ENCODE assay signal across 22 cellular contexts in the genomic region with DNA sequence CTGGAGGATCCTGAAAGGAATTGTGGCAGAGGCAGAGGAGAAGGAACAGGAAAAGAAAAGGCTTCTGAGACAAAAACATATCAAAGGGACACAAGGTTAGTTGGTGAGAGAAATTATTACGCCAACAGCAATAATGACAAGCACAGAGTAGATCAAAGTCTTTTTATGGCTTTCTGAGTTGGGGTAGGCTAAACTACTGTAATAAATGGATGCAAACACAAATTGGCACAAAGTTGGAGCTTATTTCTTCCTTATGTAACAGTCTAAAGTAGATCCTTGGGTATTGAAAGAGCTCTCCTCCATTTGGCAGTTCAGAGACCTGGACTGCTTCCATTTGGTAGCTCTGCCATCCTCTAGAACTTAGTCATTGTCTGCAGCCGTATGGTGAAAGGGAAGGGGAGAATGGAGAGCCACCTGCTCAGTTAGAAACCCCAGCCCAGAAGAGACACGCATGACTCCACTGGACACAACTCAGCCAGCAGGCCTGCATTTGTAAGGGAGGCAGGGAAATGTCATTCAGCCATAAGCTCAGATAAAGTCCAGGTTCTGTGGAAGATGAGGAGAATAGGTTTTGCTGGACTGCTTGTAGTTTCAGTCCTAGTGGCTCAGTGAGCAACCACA.
DNase-seq lines count a peak whose midpoint lies in the region; ATAC-seq lines count a peak whose summit lies in the region.
"Had no signal": no experiment of that assay in that cellular context is flagged by ENCODE, and none has a peak within 500 bp of the region (broad histone marks: within the 10 kb centered on the region; RNA-seq: fewer than 3 reads in every experiment).

No MANE protein-coding gene starts in this region.

- no peaks in the 10 kb centered on the region for H3K4me1 ChIP-seq in mesodermal cell (ENCODE audit: control insufficient read depth, insufficient read depth, low read length, poor library complexity, severe bottlenecking)

- ATAC-seq in HG03196 (IDR thresholded peaks at IDR 0.05; ENCODE audit: unreplicated experiment): no peak
- ATAC-seq: Panc1, SK-N-SH treated with all-trans-retinoic acid at 6 μM for 48 hours had no signal

- in situ Hi-C loops in G401 (cut with HindIII; ENCODE audit: low sequenced_read_pairs): no loop called here

- 83 to 93% methylated on average over 1 to 3 of the region's 3 CpGs for WGBS in mesodermal cell (ENCODE audit: insufficient coverage in 2 of 2), 2 experiments

- no peak overlapping the region for H3K4me3 ChIP-seq in mesodermal cell (ENCODE audit: extremely low read depth, insufficient read depth, low read length, poor library complexity, severe bottlenecking)
- H3K4me3 ChIP-seq: GM23248 had no signal

- peak overlapping the region; percentile 17 for H3K27ac ChIP-seq in mesodermal cell (ENCODE audit: low read depth, low read length, severe bottlenecking)
- H3K27ac ChIP-seq: GM23248, HL-60 had no signal

- H3K9me3 ChIP-seq in mesodermal cell (ENCODE audit: control insufficient read depth, low read length): no peaks in the 10 kb centered on the region

- DNase-seq in G401 (ENCODE audit: low spot score) (peak; percentile 84), cerebellar cortex (ENCODE audit: low spot score) (peak; percentile 84), pons (ENCODE audit: low spot score) (peak; percentile 29), COLO668 (lab: John Stamatoyannopoulos, UW; ENCODE audit: unreplicated experiment) (no peak), putamen (ENCODE audit: low spot score) (no peak), AG20443 (ENCODE audit: low spot score) (no peak)
- DNase-seq: DND-41, GM23248, H9, HFFc6, KG1, NCI-H1092, NCI-H1436, NCI-H187 treated with DMSO at 0.1 percent for 48 hours, NCI-H510A treated with DMSO at 0.1 percent for 48 hours, NCI-H748 treated with DMSO at 0.1 percent for 48 hours, SIG-M5 had no signal

- H3K36me3 ChIP-seq in mesodermal cell (ENCODE audit: control insufficient read depth, insufficient read depth, low read length): no peaks in the 10 kb centered on the region

Comparison
In these comparisons a context has a peak if more than half of its experiments do, and no peak if none do; other contexts are left out.
1. DNase-seq: peak in G401 (single experiment), cerebellar cortex (single experiment) and pons (single experiment); none in COLO668 (single experiment), putamen (single experiment) and AG20443 (single experiment).